In genomic region chr11:1387961-1388762, GRCh38 we compare ENCODE assay signal across 11 cellular contexts. TPM values are rescaled to one million over a fixed set of nuclear protein-coding genes. Genes with fewer than 3 reads are reported as not detected.
DNase-seq lines count a peak whose midpoint lies in the region; ATAC-seq and TF ChIP-seq lines count a peak whose summit lies in the region.
"Had no signal": no experiment of that assay in that cellular context is flagged by ENCODE, and none has a peak within 500 bp of the region (broad histone marks: within the 10 kb centered on the region; RNA-seq: fewer than 3 reads in every experiment).

No MANE protein-coding gene starts in this region.

- no peak overlapping the region for H3K27ac ChIP-seq in PC-3 (ENCODE audit: low read length)
- H3K27ac ChIP-seq in iPS DF 6.9 (ENCODE audit: low read length): no peak overlapping the region
- H3K27ac ChIP-seq in temporal lobe (ENCODE audit: low read depth, low read length): peak overlapping the region; percentile 76
- no peak overlapping the region for H3K27ac ChIP-seq in sigmoid colon
- H3K27ac ChIP-seq in thyroid gland: no peak overlapping the region

- no peak overlapping the region for H3K4me3 ChIP-seq in PC-3 (ENCODE audit: low read length)
- H3K4me3 ChIP-seq in iPS DF 6.9 (ENCODE audit: low read length): peak overlapping the region; percentile 53
- H3K4me3 ChIP-seq in sigmoid colon: peak overlapping the region in 1 of 4 donors; percentile 51
- no peak overlapping the region for H3K4me3 ChIP-seq in thyroid gland (replicated peaks in 1 of 3)

- peaks cover 6% of the 10 kb centered on the region for H3K27me3 Mint-ChIP-seq in activated naive CD8-positive, alpha-beta T cell
- H3K27me3 Mint-ChIP-seq in activated naive CD8-positive, alpha-beta T cell treated with anti-CD3 and anti-CD28 coated beads for 36 hours: peaks cover 23% of the 10 kb centered on the region

- DNase-seq in activated naive CD8-positive, alpha-beta T cell treated with anti-CD3 and anti-CD28 coated beads for 36 hours: no peak
- DNase-seq in PC-3: no peak
- no peak for DNase-seq in iPS DF 6.9 (ENCODE audit: low read depth, low spot score)
- no peak for DNase-seq in sigmoid colon
- DNase-seq in NCI-H345 (lab: John Stamatoyannopoulos, UW): no peak
- DNase-seq in thyroid gland: no peak
- DNase-seq: Calu3, NCI-H187 treated with DMSO at 0.1 percent for 48 hours had no signal

- peak overlapping the region; percentile 49 for H3K4me3 Mint-ChIP-seq in activated naive CD8-positive, alpha-beta T cell
- no peak overlapping the region for H3K4me3 Mint-ChIP-seq in activated naive CD8-positive, alpha-beta T cell treated with anti-CD3 and anti-CD28 coated beads for 36 hours

- no peaks in the 10 kb centered on the region for H3K79me2 ChIP-seq in PC-3 (ENCODE audit: low read length)

- no peaks in the 10 kb centered on the region for H3K36me3 Mint-ChIP-seq in activated naive CD8-positive, alpha-beta T cell
- H3K36me3 Mint-ChIP-seq in activated naive CD8-positive, alpha-beta T cell treated with anti-CD3 and anti-CD28 coated beads for 36 hours: no peaks in the 10 kb centered on the region

- no peaks in the 10 kb centered on the region for H3F3A ChIP-seq in PC-3 (ENCODE audit: low read length, unreplicated experiment)

- no peak overlapping the region for H3K27ac Mint-ChIP-seq in activated naive CD8-positive, alpha-beta T cell
- H3K27ac Mint-ChIP-seq in activated naive CD8-positive, alpha-beta T cell treated with anti-CD3 and anti-CD28 coated beads for 36 hours: no peak overlapping the region

- BruUV-seq in PC-3 (replicated peaks; lab: Mats Ljungman, UMichigan): no TSS peak

- H3K9me3 ChIP-seq in PC-3 (ENCODE audit: low read length): no peaks in the 10 kb centered on the region
- no peaks in the 10 kb centered on the region for H3K9me3 ChIP-seq in iPS DF 6.9 (ENCODE audit: control insufficient read depth, insufficient read depth, low read length)
- H3K9me3 ChIP-seq in sigmoid colon: no peaks in the 10 kb centered on the region
- H3K9me3 ChIP-seq in thyroid gland: no peaks in the 10 kb centered on the region

- WGBS in iPS DF 6.9 (ENCODE audit: insufficient coverage, insufficient read length): no CpG with 5 or more reads among the region's 22 CpGs
- 51 to 52% methylated on average over 22 of the region's 22 CpGs for WGBS in sigmoid colon, 2 donors
- WGBS in thyroid gland, 2 donors: 46 to 57% methylated on average over 14 to 17 of the region's 22 CpGs

- TF ChIP-seq CTCF in PC-3 (conservative IDR thresholded peaks at IDR 0.05; ENCODE audit: low read depth, low read length) (no peak), sigmoid colon (IDR thresholded peaks at IDR 0.05) (no peak), thyroid gland (IDR thresholded peaks at IDR 0.05) (no peak)

- H3K9me2 ChIP-seq in PC-3 (replicated peaks; ENCODE audit: low read length): no peaks in the 10 kb centered on the region

- POLR2A ChIA-PET in PC-3 (lab: Charles Lee; ENCODE audit: unreplicated experiment): no interaction called here

- peaks cover 4% of the 10 kb centered on the region; the same call in 1 of the 2 replicates for H3K4me1 ChIP-seq in PC-3 (ENCODE audit: insufficient read depth, low read length)
- peaks cover 7% of the 10 kb centered on the region for H3K4me1 ChIP-seq in iPS DF 6.9 (ENCODE audit: control insufficient read depth, insufficient read depth, low read length)
- H3K4me1 ChIP-seq in sigmoid colon: peaks cover 0 to 24% (median 20%) of the 10 kb centered on the region in 4 donors
- peaks cover 16 to 19% of the 10 kb centered on the region in 2 donors for H3K4me1 ChIP-seq in thyroid gland

- CTCF ChIA-PET in PC-3 (lab: Charles Lee): no interaction called here

- intact Hi-C loops in PC-3 (cut with micrococcal nuclease): loop anchor here (5.0 to 10.0 kb wide), 2 partner anchors 83 to 126 kb away; partner anchors contain the start of gene TOLLIP
- intact Hi-C loops in sigmoid colon (cut with DNase I): no loop called here
- intact Hi-C loops in thyroid gland (cut with DNase I): loop anchor here (5.0 kb wide), 1 partner anchor 81 kb away; the partner anchor contains the start of gene TOLLIP

- H3K9ac ChIP-seq in PC-3 (ENCODE audit: low read length): no peak overlapping the region

- no peaks in the 10 kb centered on the region for H3K36me3 ChIP-seq in PC-3 (ENCODE audit: low read depth, low read length)
- no peaks in the 10 kb centered on the region; the same call in 1 of the 2 replicates for H3K36me3 ChIP-seq in iPS DF 6.9 (ENCODE audit: control insufficient read depth, insufficient read depth, low read length)
- no peaks in the 10 kb centered on the region for H3K36me3 ChIP-seq in sigmoid colon
- no peaks in the 10 kb centered on the region for H3K36me3 ChIP-seq in thyroid gland

- H3K27me3 ChIP-seq in PC-3 (ENCODE audit: low read length): no peaks in the 10 kb centered on the region
- peaks cover 2% of the 10 kb centered on the region; the same call in 1 of the 2 replicates for H3K27me3 ChIP-seq in iPS DF 6.9 (ENCODE audit: control insufficient read depth, insufficient read depth, low read length)
- H3K27me3 ChIP-seq in sigmoid colon: peaks cover 20 to 27% (median 27%) of the 10 kb centered on the region in 3 donors
- peaks cover 7% of the 10 kb centered on the region for H3K27me3 ChIP-seq in thyroid gland

- peaks cover 10% of the 10 kb centered on the region for H3K4me1 Mint-ChIP-seq in activated naive CD8-positive, alpha-beta T cell (ENCODE audit: low read depth)
- H3K4me1 Mint-ChIP-seq in activated naive CD8-positive, alpha-beta T cell treated with anti-CD3 and anti-CD28 coated beads for 36 hours: peaks cover 11% of the 10 kb centered on the region

- no peak overlapping the region for H2AFZ ChIP-seq in PC-3 (ENCODE audit: low read length)

- no peaks in the 10 kb centered on the region for H3K9me3 Mint-ChIP-seq in activated naive CD8-positive, alpha-beta T cell (ENCODE audit: low read depth)
- H3K9me3 Mint-ChIP-seq in activated naive CD8-positive, alpha-beta T cell treated with anti-CD3 and anti-CD28 coated beads for 36 hours: no peaks in the 10 kb centered on the region

- H3K4me2 ChIP-seq in PC-3 (ENCODE audit: low read length): peak overlapping the region; percentile 96; the same call in 1 of the 2 replicates

- no peak for ATAC-seq in PC-3

- no peaks in the 10 kb centered on the region for H4K20me1 ChIP-seq in PC-3 (ENCODE audit: low read length)

- TF ChIP-seq POLR2A in sigmoid colon (IDR thresholded peaks at IDR 0.05) (no peak), thyroid gland (IDR thresholded peaks at IDR 0.05) (no peak)

- no peak for TF ChIP-seq EP300 in sigmoid colon (IDR thresholded peaks at IDR 0.05)

RNA-seq across cellular contexts. Expression of gene BRSK2, which starts 1.6 kb away (rescaled TPM):
- total RNA-seq in activated naive CD8-positive, alpha-beta T cell treated with anti-CD3 and anti-CD28 coated beads for 36 hours: under 1 TPM; 0.46 to 0.97 TPM
- total RNA-seq in PC-3 (2014; rRNA removed) (1.2 and 2.8 TPM in 2 replicates), temporal lobe (31.7 TPM), sigmoid colon (1 to 10 TPM; 1.8 to 3.2 (median 2.4) TPM), thyroid gland (1 to 10 TPM in 2 of 4 donors, under 1 TPM in 2; 0.34 to 2.2 (median 0.81) TPM)
- polyA plus RNA-seq in sigmoid colon: 1 to 10 TPM in 1 of 3 donors, not detected in 2; 1.7 TPM
- total RNA-seq: T-helper 2 cell treated with Interferon-gamma antibody and Interleukin-4, amounts not matched to agents 100 ng/mL and 5 ng/mL, for 36 hours had no signal
